Comparison of ENCODE assay signal across 1 cellular context in genomic region chr17:44610871-44611270, GRCh38.
TF ChIP-seq lines count a peak whose summit lies in the region.

No MANE protein-coding gene starts in this region.

TF ChIP-seq in endothelial cell of umbilical vein, 7 proteins besides CTCF, POLR2A, EP300 and RAD21 (continued from another document):
- TF ChIP-seq MYC (IDR thresholded peaks at IDR 0.05; ENCODE audit: low read depth, low read length) (no peak), EZH2 (IDR thresholded peaks at IDR 0.05; ENCODE audit: borderline replicate concordance, low read depth, low read length, severe bottlenecking) (no peak), POLR2AphosphoS5 (IDR thresholded peaks at IDR 0.05; ENCODE audit: insufficient read depth, low read depth, low read length) (no peak)
